Comparison of ENCODE assay signal across 8 cellular contexts in the genomic region with DNA sequence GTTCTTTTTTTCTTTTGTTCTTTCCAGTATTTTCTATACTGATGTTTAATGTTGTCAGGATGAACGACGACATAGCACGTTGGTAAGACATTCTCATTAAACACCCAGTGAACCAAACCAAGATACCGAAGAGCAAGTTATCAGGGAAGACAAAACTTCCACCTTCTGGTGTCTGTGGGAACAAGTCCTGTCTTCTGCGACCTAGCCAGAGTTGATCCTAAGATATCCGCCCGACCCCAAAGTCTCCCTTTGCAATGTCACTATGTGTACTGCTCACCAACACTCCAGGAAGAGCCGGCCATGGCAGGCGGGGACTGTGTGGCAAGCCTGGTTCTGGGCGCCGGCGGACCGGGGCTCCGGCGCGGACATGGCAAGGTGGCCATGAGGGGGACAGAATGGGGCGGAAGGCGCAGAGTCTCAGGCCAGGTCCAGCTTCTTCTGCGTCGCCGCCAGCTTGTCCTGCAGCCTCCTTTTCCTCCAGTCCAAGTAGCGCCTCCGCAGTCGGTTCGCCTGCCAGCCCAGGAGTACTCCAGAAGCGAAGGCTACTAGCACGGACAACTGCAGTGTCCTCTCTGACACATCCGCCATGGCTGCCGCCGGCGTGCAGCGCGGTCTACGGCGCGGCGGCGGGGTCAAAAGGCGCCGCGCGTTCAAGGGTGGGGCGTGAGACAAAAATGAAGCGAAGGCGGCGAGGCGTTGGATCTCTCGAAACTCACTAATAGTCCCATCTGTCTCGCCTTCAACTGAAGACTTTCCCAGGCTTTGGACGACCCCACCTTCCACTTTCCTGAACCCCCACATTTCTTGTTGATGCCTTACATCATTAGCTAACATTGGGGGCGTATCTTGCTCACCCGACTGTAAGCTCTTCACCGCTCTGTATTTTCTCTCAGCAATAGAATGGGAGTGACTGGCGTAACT. TPM values are rescaled to one million over a fixed set of nuclear protein-coding genes. Genes with fewer than 3 reads are reported as not detected.
DNase-seq lines count a peak whose midpoint lies in the region; ATAC-seq and TF ChIP-seq lines count a peak whose summit lies in the region.

TSS of gene MTLN (minus strand) at position 610 of the 921 bp plus-strand sequence. CDS start at position 588, 22 bp downstream.

- CTCF ChIA-PET in activated CD4-positive, alpha-beta memory T cell treated with anti-CD3 and anti-CD28 coated beads, Interleukin-2, amount 10 ng/mL, durations not matched to agents 7 days and 5 days (lab: Charles Lee), result no interaction called here

- H3K27ac ChIP-seq in C4-2B (peak within 1 kb of the TSS; percentile 93), duodenal mucosa (ENCODE audit: low read depth, low read length) (peak within 1 kb of the TSS; percentile 62), lower lobe of right lung (peak within 1 kb of the TSS; percentile 86)

- peaks cover 25% of the 10 kb centered on the region for H3K36me3 Mint-ChIP-seq in activated CD4-positive, alpha-beta memory T cell treated with anti-CD3 and anti-CD28 coated beads, Interleukin-2, amount 10 ng/mL, durations not matched to agents 7 days and 5 days (ENCODE audit: low read depth)

- H3K4me1 Mint-ChIP-seq in activated CD4-positive, alpha-beta memory T cell treated with anti-CD3 and anti-CD28 coated beads, Interleukin-2, amount 10 ng/mL, durations not matched to agents 7 days and 5 days, result peaks cover 25% of the 10 kb centered on the region

- H3K4me3 Mint-ChIP-seq in activated CD4-positive, alpha-beta memory T cell treated with anti-CD3 and anti-CD28 coated beads, Interleukin-2, amount 10 ng/mL, durations not matched to agents 7 days and 5 days, result peak within 1 kb of the TSS; percentile 94

- POLR2A ChIA-PET in activated CD4-positive, alpha-beta memory T cell treated with anti-CD3 and anti-CD28 coated beads, Interleukin-2, amount 10 ng/mL, durations not matched to agents 7 days and 5 days (lab: Charles Lee), result interaction anchor here (0.9 kb wide), 1 partner anchor 11 kb away, joined by 3 read pairs; no protein-coding TSS in a partner anchor

- DNase-seq in NCI-H774 (lab: John Stamatoyannopoulos, UW) (peak; percentile 65), lower lobe of right lung (peak; percentile 79)
- DNase-seq in activated CD4-positive, alpha-beta memory T cell treated with anti-CD3 and anti-CD28 coated beads, Interleukin-2, amount 10 ng/mL, durations not matched to agents 7 days and 5 days, result peak; percentile 81
- peak; percentile 25 to 52 (median 38) for DNase-seq in stimulated activated CD4-positive, alpha-beta T cell treated with anti-CD3 and anti-CD28 coated beads, TNF-alpha, amount 100 ng/mL, for 24 hours (ENCODE audit: low read depth in 3 of 3)

- ATAC-seq in GM19328 (IDR thresholded peaks at IDR 0.05; ENCODE audit: unreplicated experiment) (peak; percentile 90), HG03460 (IDR thresholded peaks at IDR 0.05; ENCODE audit: unreplicated experiment) (peak; percentile 87), lower lobe of right lung (peak; percentile 95 to 96)

- H3K27me3 Mint-ChIP-seq in activated CD4-positive, alpha-beta memory T cell treated with anti-CD3 and anti-CD28 coated beads, Interleukin-2, amount 10 ng/mL, durations not matched to agents 7 days and 5 days, result peaks cover 27% of the 10 kb centered on the region

- no peak for TF ChIP-seq CTCF in C4-2B (conservative IDR thresholded peaks at IDR 0.05)
- TF ChIP-seq CTCF in lower lobe of right lung (IDR thresholded peaks at IDR 0.05), result no peak

- peaks cover 4% of the 10 kb centered on the region for H3K9me3 Mint-ChIP-seq in activated CD4-positive, alpha-beta memory T cell treated with anti-CD3 and anti-CD28 coated beads, Interleukin-2, amount 10 ng/mL, durations not matched to agents 7 days and 5 days

- peak within 1 kb of the TSS; percentile 83 for H3K27ac Mint-ChIP-seq in activated CD4-positive, alpha-beta memory T cell treated with anti-CD3 and anti-CD28 coated beads, Interleukin-2, amount 10 ng/mL, durations not matched to agents 7 days and 5 days

- H3K9me3 ChIP-seq in duodenal mucosa (ENCODE audit: control insufficient read depth in 1 of 2, low read length in 2 of 2) (no peaks in the 10 kb centered on the region), lower lobe of right lung (no peaks in the 10 kb centered on the region)

- H3K9ac ChIP-seq in duodenal mucosa (ENCODE audit: low read depth in 1 of 2, low read length in 2 of 2), result peak within 1 kb of the TSS; percentile 84 to 97

- H3K27me3 ChIP-seq in duodenal mucosa (ENCODE audit: control insufficient read depth in 1 of 2, insufficient read depth in 2 of 2, low read length in 2 of 2), result peaks cover 0 to 2% of the 10 kb centered on the region in 2 donors
- H3K27me3 ChIP-seq in lower lobe of right lung (ENCODE audit: low read depth), result no peaks in the 10 kb centered on the region

- H3K36me3 ChIP-seq in duodenal mucosa (ENCODE audit: control insufficient read depth in 1 of 2, insufficient read depth in 2 of 2, low read length in 2 of 2), result peaks cover 0 to 17% of the 10 kb centered on the region in 2 donors
- peaks cover 16% of the 10 kb centered on the region for H3K36me3 ChIP-seq in lower lobe of right lung

- H3K4me1 ChIP-seq in duodenal mucosa (ENCODE audit: control insufficient read depth in 1 of 2, insufficient read depth in 2 of 2, low read length in 2 of 2), result peaks cover 10 to 17% of the 10 kb centered on the region in 2 donors
- peaks cover 11% of the 10 kb centered on the region for H3K4me1 ChIP-seq in lower lobe of right lung

- intact Hi-C loops in lower lobe of right lung (cut with DNase I), result no loop called here

- peak within 1 kb of the TSS; percentile 95 to 98 for H3K4me3 ChIP-seq in duodenal mucosa (ENCODE audit: low read depth in 1 of 2, low read length in 2 of 2)
- H3K4me3 ChIP-seq in lower lobe of right lung, result peak within 1 kb of the TSS; percentile 93

RNA-seq across cellular contexts. Expression of gene MTLN, which starts in this region (rescaled TPM):
- total RNA-seq in activated CD4-positive, alpha-beta memory T cell treated with anti-CD3 and anti-CD28 coated beads, Interleukin-2, amount 10 ng/mL, durations not matched to agents 7 days and 5 days, result 10 to 100 TPM; 47.0 to 50.7 TPM
- total RNA-seq in lower lobe of right lung, result 47.3 TPM

Comparison
In these comparisons a context has a peak if more than half of its experiments do, and no peak if none do; other contexts are left out.
1. Peak in every context shown above with its lines: DNase-seq, ATAC-seq, H3K4me3 ChIP-seq and H3K27ac ChIP-seq.